5 cellular contexts compared by ENCODE assay signal in the genomic region with DNA sequence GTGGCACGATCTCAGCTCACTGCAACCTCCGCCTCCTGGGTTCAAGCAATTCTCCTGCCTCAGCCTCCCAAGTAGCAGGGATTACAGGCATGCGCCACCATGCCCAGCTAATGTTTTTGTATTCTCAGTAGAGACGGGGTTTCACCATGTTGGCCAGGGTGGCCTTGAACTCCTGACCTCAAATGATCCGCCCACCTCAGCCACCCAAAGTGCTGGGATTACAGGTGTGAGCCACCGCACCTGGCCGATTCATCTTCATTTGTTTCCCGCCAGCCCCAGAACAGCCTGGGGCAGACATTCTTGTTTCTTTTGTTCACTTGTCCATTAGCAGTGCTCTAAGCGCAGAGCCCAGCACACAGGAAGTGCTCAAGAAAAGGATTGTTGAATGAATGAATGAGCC. TPM values are rescaled to one million over a fixed set of nuclear protein-coding genes. Genes with fewer than 3 reads are reported as not detected.
DNase-seq lines count a peak whose midpoint lies in the region; ATAC-seq, FAIRE-seq and TF ChIP-seq lines count a peak whose summit lies in the region.
"Not testable (repeated sequence)": the region's sequence is repeated elsewhere in the genome, so short reads cannot be mapped to it uniquely, and the experiment has no call there.
"Had no signal": no experiment of that assay in that cellular context is flagged by ENCODE, and none has a peak within 500 bp of the region (broad histone marks: within the 10 kb centered on the region; RNA-seq: fewer than 3 reads in every experiment).

No MANE protein-coding gene starts in this region.

- intact Hi-C loops in activated CD4-positive, alpha-beta T cell treated with anti-CD3 and anti-CD28 coated beads, Interleukin-2, amount 10 ng/mL, durations not matched to agents 24 days and 14 days (cut with micrococcal nuclease) = loop anchor here (5.0 kb wide), 2 partner anchors 35 to 40 kb away; partner anchors contain the start of genes ADAMTSL5 and RPS15
- intact Hi-C loops in K562 (cut with micrococcal nuclease) = not testable (repeated sequence)

- peaks cover 24% of the 10 kb centered on the region for H3K36me3 ChIP-seq in DND-41 (ENCODE audit: insufficient read depth, low read length)
- H3K36me3 ChIP-seq in K562 (ENCODE audit: control insufficient read depth, insufficient read depth, low read length) = peaks cover 33% of the 10 kb centered on the region; the same call in 2 of the 3 replicates

- 95% methylated on average over 6 of the region's 9 CpGs for WGBS in K562 (ENCODE audit: insufficient coverage, low coverage, missing lambda C conversion rate)

- H3K4me1 ChIP-seq in DND-41 (ENCODE audit: insufficient read depth, low read length) = peaks cover 31% of the 10 kb centered on the region
- H3K4me1 ChIP-seq in K562 (replicated peaks in 1 of 2; ENCODE audit: control insufficient read depth in 2 of 2, insufficient read depth in 2 of 2, low read length in 2 of 2) = peaks cover 5 to 83% of the 10 kb centered on the region in 2 experiments; a peak in 4 of 5 replicates

- not testable (repeated sequence) for H3K27ac Mint-ChIP-seq in activated CD4-positive, alpha-beta T cell treated with anti-CD3 and anti-CD28 coated beads, Interleukin-2, amount 10 ng/mL, durations not matched to agents 24 days and 14 days; neural crest cell (ENCODE audit: unreplicated experiment)

- H3K9me3 ChIP-seq in DND-41 (ENCODE audit: insufficient read depth, low read length, severe bottlenecking); K562 (replicated peaks; ENCODE audit: control insufficient read depth, insufficient read depth, low read depth, low read length): not testable (repeated sequence)

- not testable (repeated sequence) for TF ChIP-seq EP300 in K562 (IDR thresholded peaks at IDR 0.05; ENCODE audit: low read length)

- DNase-seq in DND-41; activated CD4-positive, alpha-beta T cell treated with anti-CD3 and anti-CD28 coated beads, Interleukin-2, amount 10 ng/mL, durations not matched to agents 24 days and 14 days; K562 (ENCODE audit: extremely low read depth in 1 of 4, low spot score in 3 of 4); neural crest cell (ENCODE audit: low read depth, low spot score): not testable (repeated sequence)

- not testable (repeated sequence) for BruUV-seq in K562 (replicated peaks; lab: Mats Ljungman, UMichigan)

- peak overlapping the region; percentile 99 for H3K4me2 ChIP-seq in DND-41 (ENCODE audit: insufficient read depth, low read length)
- not testable (repeated sequence) for H3K4me2 ChIP-seq in K562 (ENCODE audit: insufficient read depth, low read length)

- H3K9me3 Mint-ChIP-seq in activated CD4-positive, alpha-beta T cell treated with anti-CD3 and anti-CD28 coated beads, Interleukin-2, amount 10 ng/mL, durations not matched to agents 24 days and 14 days; neural crest cell: not testable (repeated sequence)

- peak overlapping the region in 1 of 2 experiments; percentile 98; a peak in 1 of 4 replicates for H3K4me3 ChIP-seq in DND-41 (ENCODE audit: low read depth in 1 of 2, low read length in 2 of 2)
- not testable (repeated sequence) for H3K4me3 ChIP-seq in K562

- not testable (repeated sequence) for H3K27ac ChIP-seq in DND-41 (ENCODE audit: low read length)
- 0 out of 3 replicates have a peak overlapping the region, but pooled peaks have one; percentile 28 for H3K27ac ChIP-seq in K562 (ENCODE audit: extremely low read depth, low read depth, low read length)

- H4K20me1 ChIP-seq in DND-41 (ENCODE audit: insufficient read depth, low read length) = peaks cover 60% of the 10 kb centered on the region
- H4K20me1 ChIP-seq in K562 (replicated peaks; ENCODE audit: control insufficient read depth, insufficient read depth, low read length) = not testable (repeated sequence)

- not testable (repeated sequence) for H3K36me3 Mint-ChIP-seq in activated CD4-positive, alpha-beta T cell treated with anti-CD3 and anti-CD28 coated beads, Interleukin-2, amount 10 ng/mL, durations not matched to agents 24 days and 14 days (ENCODE audit: low read depth); neural crest cell (ENCODE audit: low read depth)

- not testable (repeated sequence) for H3K9me1 ChIP-seq in K562 (ENCODE audit: control insufficient read depth, insufficient read depth, low read length)

- not testable (repeated sequence) for H3K27me3 ChIP-seq in DND-41 (ENCODE audit: insufficient read depth, low read length, poor library complexity); K562 (ENCODE audit: control insufficient read depth in 2 of 2, insufficient read depth in 2 of 2, low read length in 2 of 2)

- not testable (repeated sequence) for TF ChIP-seq POLR2A in K562 (conservative IDR thresholded peaks at IDR 0.05)

- TF ChIP-seq CTCF in DND-41 (IDR thresholded peaks at IDR 0.05; ENCODE audit: borderline replicate concordance, extremely low read depth, low read length, poor library complexity, severe bottlenecking); K562 (IDR thresholded peaks at IDR 0.05 in 2 of 3, conservative IDR thresholded peaks at IDR 0.05 in 1 of 3; ENCODE audit: insufficient read depth in 2 of 3, low read depth in 1 of 3, low read length in 3 of 3); neural crest cell (conservative IDR thresholded peaks at IDR 0.05): not testable (repeated sequence)

- POLR2A ChIA-PET in K562 (lab: Yijun Ruan, JAX) = interaction anchor here (0.8 kb wide), 1 partner anchor 10 kb away, joined by 4 read pairs; no protein-coding TSS in a partner anchor

- not testable (repeated sequence) for ATAC-seq in DND-41 (ENCODE audit: insufficient read depth, low read depth); K562

- H3K27me3 Mint-ChIP-seq in activated CD4-positive, alpha-beta T cell treated with anti-CD3 and anti-CD28 coated beads, Interleukin-2, amount 10 ng/mL, durations not matched to agents 24 days and 14 days = not testable (repeated sequence)
- peaks cover 17% of the 10 kb centered on the region for H3K27me3 Mint-ChIP-seq in neural crest cell (ENCODE audit: low read depth)

- H3K4me1 Mint-ChIP-seq in activated CD4-positive, alpha-beta T cell treated with anti-CD3 and anti-CD28 coated beads, Interleukin-2, amount 10 ng/mL, durations not matched to agents 24 days and 14 days = peaks cover 13% of the 10 kb centered on the region
- peaks cover 15% of the 10 kb centered on the region for H3K4me1 Mint-ChIP-seq in neural crest cell

- peak overlapping the region; percentile 39 for H3K4me3 Mint-ChIP-seq in activated CD4-positive, alpha-beta T cell treated with anti-CD3 and anti-CD28 coated beads, Interleukin-2, amount 10 ng/mL, durations not matched to agents 24 days and 14 days
- peak overlapping the region; percentile 74 for H3K4me3 Mint-ChIP-seq in neural crest cell

- H2AFZ ChIP-seq in DND-41 (ENCODE audit: low read depth, low read length); K562 (ENCODE audit: low read depth, low read length): not testable (repeated sequence)

- in situ Hi-C loops in K562 (cut with MboI) = not testable (repeated sequence)

- not testable (repeated sequence) for FAIRE-seq in K562 (lab: Jason Lieb, UNC)

- H3K9ac ChIP-seq in DND-41 (ENCODE audit: low read depth, low read length) (peak overlapping the region; percentile 92; the same call in 1 of the 2 replicates), K562 (ENCODE audit: insufficient read depth in 1 of 2, low read depth in 2 of 2, low read length in 2 of 2) (peak overlapping the region in 1 of 2 experiments; percentile 24; a peak in 2 of 4 replicates)

- CTCF ChIA-PET in K562 (lab: Yijun Ruan, JAX; ENCODE audit: low intra/inter-chr PET ratio) = not testable (repeated sequence)

- not testable (repeated sequence) for TF ChIP-seq RAD21 in K562 (CRISPR knock-in tag; conservative IDR thresholded peaks at IDR 0.05 in 1 of 2, IDR thresholded peaks at IDR 0.05 in 1 of 2)

- peaks cover 45% of the 10 kb centered on the region for H3K79me2 ChIP-seq in DND-41 (ENCODE audit: insufficient read depth, low read length)
- H3K79me2 ChIP-seq in K562 (ENCODE audit: control insufficient read depth, insufficient read depth, low read length) = peaks cover 44% of the 10 kb centered on the region

RNA-seq across cellular contexts. Expression of gene C19orf25, which starts 2.0 kb away (rescaled TPM):
- 34.0 and 38.0 TPM in 2 replicates for total RNA-seq in activated CD4-positive, alpha-beta T cell treated with anti-CD3 and anti-CD28 coated beads, Interleukin-2, amount 10 ng/mL, durations not matched to agents 24 days and 14 days
- 67.3 and 231 TPM in 2 replicates for total RNA-seq in K562 (2011; cell fraction: chromatin; rRNA removed; ENCODE audit: low replicate concordance)
- 138 and 165 TPM in 2 replicates for total RNA-seq in K562 (2011; cell fraction: nucleolus; rRNA removed)
- total RNA-seq in K562 (2011; cell fraction: nucleoplasm; rRNA removed) = 70.2 and 72.2 TPM in 2 replicates
- total RNA-seq in K562 (2014; rRNA removed) = 79.4 and 86.1 TPM in 2 replicates
- total RNA-seq in K562 (2014; rRNA removed; fragmentation: Illumina TruSeq; extraction: Trizol) = 6.5 and 9.6 TPM in 2 replicates
- total RNA-seq in K562 (2015; rRNA removed; fragmentation: Illumina TruSeq; extraction: Trizol) = 40.6 and 42.3 TPM in 2 replicates
- 68.3 and 73.1 TPM in 2 replicates for total RNA-seq in K562 (2021)
- 25.3 and 27.6 TPM in 2 replicates for polyA plus RNA-seq in K562 (2011; rRNA removed)
- polyA plus RNA-seq in K562 (2011; cell fraction: cytosol; rRNA removed) = 55.4 and 125 TPM in 2 replicates
- 35.5 and 63.8 TPM in 2 replicates for polyA plus RNA-seq in K562 (2011; cell fraction: nucleus; rRNA removed)
- 46.1 and 46.4 TPM in 2 replicates for polyA plus RNA-seq in K562 (2012)
- 36.1 and 45.1 TPM in 2 replicates for polyA plus RNA-seq in K562 (2014; fragmentation: Illumina TruSeq; extraction: Trizol)
- polyA plus RNA-seq in K562 (2014; fragmentation: Nextera tagmentation; extraction: Ambion mirVana) = 1 to 10 TPM in 1 of 2 experiments, under 1 TPM in 1; 0.79 to 4.5 TPM
- 96.0 TPM in 2 replicates for polyA plus RNA-seq in K562 (2014; rRNA removed)
- 2.2 and 6.5 TPM in 2 replicates for polyA minus RNA-seq in K562 (2011; rRNA and poly(A)+ RNA removed)
- polyA minus RNA-seq in K562 (2011; cell fraction: cytosol; rRNA and poly(A)+ RNA removed) = 21.9 and 26.5 TPM in 2 replicates
- polyA minus RNA-seq in K562 (2011; cell fraction: nucleus; rRNA and poly(A)+ RNA removed) = 18.2 and 20.3 TPM in 2 replicates
- 34.5 and 41.5 TPM in 2 replicates for total RNA-seq in neural crest cell

RNA-seq across cellular contexts. Expression of gene PCSK4, which starts 13.1 kb away (rescaled TPM):
- total RNA-seq in activated CD4-positive, alpha-beta T cell treated with anti-CD3 and anti-CD28 coated beads, Interleukin-2, amount 10 ng/mL, durations not matched to agents 24 days and 14 days = 1.0 and 1.6 TPM in 2 replicates
- 10.1 and 40.2 TPM in 2 replicates for total RNA-seq in K562 (2011; cell fraction: chromatin; rRNA removed; ENCODE audit: low replicate concordance)
- 32.6 and 34.9 TPM in 2 replicates for total RNA-seq in K562 (2011; cell fraction: nucleolus; rRNA removed)
- total RNA-seq in K562 (2011; cell fraction: nucleoplasm; rRNA removed) = 10.8 and 20.5 TPM in 2 replicates
- total RNA-seq in K562 (2014; rRNA removed) (2.2 and 3.4 TPM in 2 replicates), K562 (2014; rRNA removed; fragmentation: Illumina TruSeq; extraction: Trizol) (0.29 TPM in 2 replicates), K562 (2015; rRNA removed; fragmentation: Illumina TruSeq; extraction: Trizol) (1.2 and 1.5 TPM in 2 replicates), K562 (2021) (5.7 and 7.0 TPM in 2 replicates), neural crest cell (10.4 and 11.7 TPM in 2 replicates)
- polyA plus RNA-seq in K562 (2011; rRNA removed) (2.7 and 5.1 TPM in 2 replicates), K562 (2014; fragmentation: Illumina TruSeq; extraction: Trizol) (0.85 and 2.2 TPM in 2 replicates), K562 (2014; fragmentation: Nextera tagmentation; extraction: Ambion mirVana) (under 1 TPM in 1 of 2 experiments, not detected in 1; 0.01 TPM), K562 (2014; rRNA removed) (4.8 and 9.1 TPM in 2 replicates)
- 2.9 and 4.0 TPM in 2 replicates for polyA plus RNA-seq in K562 (2011; cell fraction: cytosol; rRNA removed)
- polyA plus RNA-seq in K562 (2011; cell fraction: nucleus; rRNA removed) = 56.5 and 86.1 TPM in 2 replicates
- 6.2 and 8.3 TPM in 2 replicates for polyA plus RNA-seq in K562 (2012)
- polyA minus RNA-seq in K562 (2011; rRNA and poly(A)+ RNA removed) = 0.35 and 0.60 TPM in 2 replicates
- 1.9 and 8.5 TPM in 2 replicates for polyA minus RNA-seq in K562 (2011; cell fraction: cytosol; rRNA and poly(A)+ RNA removed)
- polyA minus RNA-seq in K562 (2011; cell fraction: nucleus; rRNA and poly(A)+ RNA removed) = 10.0 and 12.4 TPM in 2 replicates

RNA-seq across cellular contexts. Expression of gene REEP6, which starts 13.9 kb away (rescaled TPM):
- 1.1 and 1.7 TPM in 2 replicates for total RNA-seq in activated CD4-positive, alpha-beta T cell treated with anti-CD3 and anti-CD28 coated beads, Interleukin-2, amount 10 ng/mL, durations not matched to agents 24 days and 14 days
- 24.8 and 67.6 TPM in 2 replicates for total RNA-seq in K562 (2011; cell fraction: chromatin; rRNA removed; ENCODE audit: low replicate concordance)
- total RNA-seq in K562 (2011; cell fraction: nucleolus; rRNA removed) = 113 and 120 TPM in 2 replicates
- total RNA-seq in K562 (2011; cell fraction: nucleoplasm; rRNA removed) = 64.9 and 67.3 TPM in 2 replicates
- total RNA-seq in K562 (2014; rRNA removed) (22.1 and 31.4 TPM in 2 replicates), K562 (2014; rRNA removed; fragmentation: Illumina TruSeq; extraction: Trizol) (5.7 and 7.8 TPM in 2 replicates), K562 (2015; rRNA removed; fragmentation: Illumina TruSeq; extraction: Trizol) (12.2 and 14.5 TPM in 2 replicates), K562 (2021) (64.2 and 66.3 TPM in 2 replicates), neural crest cell (8.2 and 8.7 TPM in 2 replicates)
- polyA plus RNA-seq in K562 (2011; rRNA removed) (18.4 and 36.3 TPM in 2 replicates), K562 (2014; fragmentation: Illumina TruSeq; extraction: Trizol) (12.7 and 36.9 TPM in 2 replicates), K562 (2014; fragmentation: Nextera tagmentation; extraction: Ambion mirVana) (1 to 10 TPM; 1.2 to 1.9 TPM), K562 (2014; rRNA removed) (31.8 and 34.1 TPM in 2 replicates)
- polyA plus RNA-seq in K562 (2011; cell fraction: cytosol; rRNA removed) = 26.8 and 94.4 TPM in 2 replicates
- polyA plus RNA-seq in K562 (2011; cell fraction: nucleus; rRNA removed) = 24.1 and 41.5 TPM in 2 replicates
- polyA plus RNA-seq in K562 (2012) = 43.3 and 57.4 TPM in 2 replicates
- 11.2 and 16.1 TPM in 2 replicates for polyA minus RNA-seq in K562 (2011; rRNA and poly(A)+ RNA removed)
- 42.9 and 55.0 TPM in 2 replicates for polyA minus RNA-seq in K562 (2011; cell fraction: cytosol; rRNA and poly(A)+ RNA removed)
- 9.6 and 11.7 TPM in 2 replicates for polyA minus RNA-seq in K562 (2011; cell fraction: nucleus; rRNA and poly(A)+ RNA removed)

RNA-seq across cellular contexts. Expression of gene APC2, which starts 27.1 kb away (rescaled TPM):
- 0.16 and 0.24 TPM in 2 replicates for total RNA-seq in activated CD4-positive, alpha-beta T cell treated with anti-CD3 and anti-CD28 coated beads, Interleukin-2, amount 10 ng/mL, durations not matched to agents 24 days and 14 days
- total RNA-seq in K562 (2011; cell fraction: chromatin; rRNA removed; ENCODE audit: low replicate concordance) = 0.56 and 1.4 TPM in 2 replicates
- 0.66 and 1.3 TPM in 2 replicates for total RNA-seq in K562 (2011; cell fraction: nucleolus; rRNA removed)
- total RNA-seq in K562 (2011; cell fraction: nucleoplasm; rRNA removed) = 0.44 and 0.53 TPM in 2 replicates
- total RNA-seq in K562 (2014; rRNA removed) (0.05 and 0.08 TPM in 2 replicates), K562 (2014; rRNA removed; fragmentation: Illumina TruSeq; extraction: Trizol) (0.04 TPM in 1 of 2 replicates, not detected in the other), K562 (2015; rRNA removed; fragmentation: Illumina TruSeq; extraction: Trizol) (0.04 TPM in 1 of 2 replicates, not detected in the other), K562 (2021) (0.27 and 0.40 TPM in 2 replicates), neural crest cell (39.2 and 43.0 TPM in 2 replicates)
- polyA plus RNA-seq in K562 (2011; rRNA removed) (0.01 and 0.06 TPM in 2 replicates), K562 (2014; fragmentation: Illumina TruSeq; extraction: Trizol) (0.01 TPM in 2 replicates), K562 (2014; fragmentation: Nextera tagmentation; extraction: Ambion mirVana) (not detected), K562 (2014; rRNA removed) (0.04 and 0.09 TPM in 2 replicates)
- 0.03 and 0.04 TPM in 2 replicates for polyA plus RNA-seq in K562 (2011; cell fraction: cytosol; rRNA removed)
- polyA plus RNA-seq in K562 (2011; cell fraction: nucleus; rRNA removed) = 0.13 and 0.21 TPM in 2 replicates
- polyA plus RNA-seq in K562 (2012) = 0.43 and 0.48 TPM in 2 replicates
- 0.06 and 0.07 TPM in 2 replicates for polyA minus RNA-seq in K562 (2011; rRNA and poly(A)+ RNA removed)
- polyA minus RNA-seq in K562 (2011; cell fraction: cytosol; rRNA and poly(A)+ RNA removed) = not detected in 2 replicates
- polyA minus RNA-seq in K562 (2011; cell fraction: nucleus; rRNA and poly(A)+ RNA removed) = 0.27 and 0.33 TPM in 2 replicates

RNA-seq across cellular contexts. Expression of gene ADAMTSL5, which starts 35.8 kb away (rescaled TPM):
- 5.4 and 6.6 TPM in 2 replicates for total RNA-seq in activated CD4-positive, alpha-beta T cell treated with anti-CD3 and anti-CD28 coated beads, Interleukin-2, amount 10 ng/mL, durations not matched to agents 24 days and 14 days
- total RNA-seq in K562 (2011; cell fraction: chromatin; rRNA removed; ENCODE audit: low replicate concordance) = 12.1 and 28.8 TPM in 2 replicates
- total RNA-seq in K562 (2011; cell fraction: nucleolus; rRNA removed) = 14.1 and 17.5 TPM in 2 replicates
- 11.6 and 15.2 TPM in 2 replicates for total RNA-seq in K562 (2011; cell fraction: nucleoplasm; rRNA removed)
- total RNA-seq in K562 (2014; rRNA removed) (3.0 and 4.7 TPM in 2 replicates), K562 (2014; rRNA removed; fragmentation: Illumina TruSeq; extraction: Trizol) (1.2 and 1.8 TPM in 2 replicates), K562 (2015; rRNA removed; fragmentation: Illumina TruSeq; extraction: Trizol) (2.0 and 2.8 TPM in 2 replicates), K562 (2021) (9.4 and 11.6 TPM in 2 replicates), neural crest cell (not detected in 2 replicates)
- polyA plus RNA-seq in K562 (2011; rRNA removed) (4.4 and 6.3 TPM in 2 replicates), K562 (2014; fragmentation: Illumina TruSeq; extraction: Trizol) (4.1 and 5.0 TPM in 2 replicates), K562 (2014; fragmentation: Nextera tagmentation; extraction: Ambion mirVana) (1 to 10 TPM; 1.0 to 1.3 TPM), K562 (2014; rRNA removed) (8.4 and 9.8 TPM in 2 replicates)
- polyA plus RNA-seq in K562 (2011; cell fraction: cytosol; rRNA removed) = 7.7 and 18.9 TPM in 2 replicates
- polyA plus RNA-seq in K562 (2011; cell fraction: nucleus; rRNA removed) = 18.1 and 35.5 TPM in 2 replicates
- 7.6 and 10.3 TPM in 2 replicates for polyA plus RNA-seq in K562 (2012)
- 1.6 and 2.7 TPM in 2 replicates for polyA minus RNA-seq in K562 (2011; rRNA and poly(A)+ RNA removed)
- 5.6 and 15.1 TPM in 2 replicates for polyA minus RNA-seq in K562 (2011; cell fraction: cytosol; rRNA and poly(A)+ RNA removed)
- 3.1 and 4.4 TPM in 2 replicates for polyA minus RNA-seq in K562 (2011; cell fraction: nucleus; rRNA and poly(A)+ RNA removed)
- total RNA-seq: cerebellum had no signal
